ENCODE assay signal across 7 cellular contexts in genomic region chrX:37291924-37292323, GRCh38.
"Had no signal": no experiment of that assay in that cellular context is flagged by ENCODE, and none has a peak within 500 bp of the region (broad histone marks: within the 10 kb centered on the region; RNA-seq: fewer than 3 reads in every experiment).

No MANE protein-coding gene starts in this region.

- FAIRE-seq: H1, H54, HTR-8/SVneo had no signal

- DNase-seq: H9, HCEC 1CT had no signal

- H3K4me3 ChIP-seq: GM23338 had no signal

- H2AFZ ChIP-seq: GM23338 had no signal

- H3K4me3 Mint-ChIP-seq: GM23338, H9, IgD-negative memory B cell had no signal

- H3K4me1 Mint-ChIP-seq: GM23338, H9, IgD-negative memory B cell had no signal

- H3K27ac Mint-ChIP-seq: GM23338, H9, IgD-negative memory B cell had no signal

- H3K4me2 ChIP-seq: GM23338 had no signal

- H3K36me3 Mint-ChIP-seq: IgD-negative memory B cell had no signal

- H3K27me3 Mint-ChIP-seq: IgD-negative memory B cell had no signal
